8 cellular contexts compared by ENCODE assay signal in genomic region chr13:27449081-27449603, GRCh38. TPM values are rescaled to one million over a fixed set of nuclear protein-coding genes. Genes with fewer than 3 reads are reported as not detected.
DNase-seq lines count a peak whose midpoint lies in the region; ATAC-seq and TF ChIP-seq lines count a peak whose summit lies in the region.

No MANE protein-coding gene starts in this region.

- H3K4me1 ChIP-seq in heart right ventricle (peaks cover 0 to 60% (median 49%) of the 10 kb centered on the region in 9 donors), uterus (no peaks in the 10 kb centered on the region)

- peaks cover 2% of the 10 kb centered on the region for H3K9me3 Mint-ChIP-seq in memory B cell

- H3K4me3 Mint-ChIP-seq in memory B cell, result peak overlapping the region; percentile 95

- H3K36me3 ChIP-seq in heart right ventricle (peaks cover 0 to 13% (median 0%) of the 10 kb centered on the region in 9 donors), uterus (no peaks in the 10 kb centered on the region)

- H3K27me3 ChIP-seq in heart right ventricle (no peaks in the 10 kb centered on the region), uterus (no peaks in the 10 kb centered on the region)

- in situ Hi-C loops in astrocyte of the spinal cord (cut with HindIII; ENCODE audit: low sequenced_read_pairs), result no loop called here

- no peaks in the 10 kb centered on the region for H3K27me3 Mint-ChIP-seq in memory B cell

- H3K27ac ChIP-seq in heart right ventricle (peak overlapping the region; percentile 97 to 100 (median 99)), uterus (peak overlapping the region; percentile 95 to 97)

- H3K4me3 ChIP-seq in heart right ventricle (peak overlapping the region; percentile 67 to 94 (median 87)), astrocyte of the spinal cord (ENCODE audit: low read depth, low read length) (peak overlapping the region; percentile 95), uterus (peak overlapping the region; percentile 74 to 91)

- intact Hi-C loops in heart right ventricle (cut with DNase I) (no loop called here), left ventricle myocardium superior (cut with micrococcal nuclease) (no loop called here), uterus (cut with DNase I; ENCODE audit: low total_unique reads) (no loop called here)

- WGBS in heart right ventricle, 2 donors, result 41 to 43% methylated on average over 15 of the region's 15 CpGs

- TF ChIP-seq CTCF in heart right ventricle (IDR thresholded peaks at IDR 0.05) (no peak), astrocyte of the spinal cord (IDR thresholded peaks at IDR 0.05; ENCODE audit: low read depth, low read length) (no peak), uterus (IDR thresholded peaks at IDR 0.05) (no peak)

- peak overlapping the region; percentile 98 for H3K27ac Mint-ChIP-seq in memory B cell

- ATAC-seq in heart right ventricle (no peak), left ventricle myocardium superior (no peak), memory B cell (ENCODE audit: low read depth) (no peak), GM18519 (IDR thresholded peaks at IDR 0.05; ENCODE audit: low FRiP score, unreplicated experiment) (no peak)

- no peak for TF ChIP-seq POLR2A in uterus (IDR thresholded peaks at IDR 0.05)

- H3K36me3 Mint-ChIP-seq in memory B cell, result peaks cover 9% of the 10 kb centered on the region

- H3K9me3 ChIP-seq in heart right ventricle, result no peaks in the 10 kb centered on the region
- H3K9me3 ChIP-seq in uterus, result no peaks in the 10 kb centered on the region

- DNase-seq in heart right ventricle (no peak), left ventricle myocardium superior (no peak), astrocyte of the spinal cord (ENCODE audit: low read depth, low spot score) (no peak), memory B cell (ENCODE audit: low spot score in 2 of 2) (no peak), uterus (peak in 1 of 2 donors; percentile 19), COR-L47 (lab: John Stamatoyannopoulos, UW) (no peak), cerebellar cortex (ENCODE audit: low spot score) (no peak)

- H3K4me1 Mint-ChIP-seq in memory B cell, result peaks cover 35% of the 10 kb centered on the region

RNA-seq across cellular contexts. Expression of gene MTIF3, which starts 1.2 kb away (rescaled TPM):
- total RNA-seq in heart right ventricle (100 to 1,000 TPM; 103 to 207 (median 121) TPM), left ventricle myocardium superior (179 TPM), uterus (100 to 1,000 TPM in 1 of 4 donors, 10 to 100 TPM in 3; 14.6 to 102 (median 40.0) TPM)
- polyA plus RNA-seq in heart right ventricle, result 100 to 1,000 TPM; 127 to 217 TPM

RNA-seq across cellular contexts. Expression of gene GTF3A, which starts 24.7 kb away (rescaled TPM):
- total RNA-seq in heart right ventricle, result 100 to 1,000 TPM; 137 to 262 (median 160) TPM
- 100 to 1,000 TPM; 280 to 848 TPM for polyA plus RNA-seq in heart right ventricle
- total RNA-seq in left ventricle myocardium superior, result 227 TPM
- 100 to 1,000 TPM in 2 of 4 donors, 10 to 100 TPM in 2; 31.8 to 174 (median 98.3) TPM for total RNA-seq in uterus
